Comparison of ENCODE assay signal across 1 cellular context in the genomic region with DNA sequence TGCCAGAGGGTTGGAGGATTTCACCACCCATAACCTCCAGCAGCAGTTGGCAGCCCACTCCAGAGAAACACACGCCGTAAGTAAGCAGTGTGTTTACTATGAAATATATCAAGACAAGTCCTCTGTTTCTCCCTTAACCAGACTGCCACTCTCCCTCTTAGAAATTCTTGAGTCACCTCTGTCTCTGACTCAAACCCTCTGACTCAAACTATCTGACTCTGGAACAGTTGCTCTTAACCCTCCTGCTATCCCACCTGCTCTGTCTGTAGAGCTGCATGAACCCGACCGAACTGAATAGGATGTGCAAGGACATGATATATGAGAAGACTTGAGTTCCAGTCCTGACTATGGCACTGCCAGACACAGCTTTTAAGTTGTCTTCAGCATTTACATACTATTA.
TF ChIP-seq lines count a peak whose summit lies in the region.

No MANE protein-coding gene starts in this region.

TF ChIP-seq in HEK293, 187 proteins besides CTCF, POLR2A, EP300 and RAD21 (continued from another document):
- TF ChIP-seq ZNF621 (tag by site-specific recombination; IDR thresholded peaks at IDR 0.05), result no peak
